In genomic region chr6:110814488-110815259, GRCh38 we compare ENCODE assay signal across 8 cellular contexts. TPM values are rescaled to one million over a fixed set of nuclear protein-coding genes. Genes with fewer than 3 reads are reported as not detected.
A peak's percentile ranks its signal among the peaks of the same experiment; 100 is the strongest.
DNase-seq lines count a peak whose midpoint lies in the region; ATAC-seq and TF ChIP-seq lines count a peak whose summit lies in the region.

No MANE protein-coding gene starts in this region.

- intact Hi-C loops in testis (cut with DNase I; ENCODE audit: low total_unique reads): loop anchor here (10.0 kb wide), 1 partner anchor 60 kb away; the partner anchor contains the start of gene AMD1

- 3% methylated on average over 7 of the region's 100 CpGs; no CpG with 5 or more reads in 1 of the 2 donors for WGBS in gastroesophageal sphincter (ENCODE audit: low coverage in 1 of 2), 2 donors
- WGBS in testis, 2 donors: 1 to 2% methylated on average over 14 to 73 of the region's 100 CpGs

- H3K27ac ChIP-seq in gastroesophageal sphincter: peak overlapping the region; percentile 88 to 97 (median 95)
- peak overlapping the region; percentile 98 for H3K27ac ChIP-seq in neutrophil
- H3K27ac ChIP-seq in testis: peak overlapping the region; percentile 96 to 99

- H3K9me3 ChIP-seq in gastroesophageal sphincter (no peaks in the 10 kb centered on the region), neutrophil (no peaks in the 10 kb centered on the region), testis (no peaks in the 10 kb centered on the region)

- no peaks in the 10 kb centered on the region for H3K27me3 ChIP-seq in BJ (ENCODE audit: control insufficient read depth, insufficient read depth, low read length)
- no peaks in the 10 kb centered on the region for H3K27me3 ChIP-seq in gastroesophageal sphincter
- no peaks in the 10 kb centered on the region for H3K27me3 ChIP-seq in neutrophil
- H3K27me3 ChIP-seq in testis: no peaks in the 10 kb centered on the region

- POLR2A ChIA-PET in BJ (lab: Charles Lee): interaction anchor here (1.3 to 2.1 kb wide), 2 partner anchors 60 to 62 kb away, joined by 28 to 29 read pairs; partner anchors contain the start of gene AMD1

- H3K36me3 ChIP-seq in BJ (ENCODE audit: control insufficient read depth, insufficient read depth, low read length) (no peaks in the 10 kb centered on the region), gastroesophageal sphincter (no peaks in the 10 kb centered on the region), neutrophil (no peaks in the 10 kb centered on the region), testis (ENCODE audit: low read depth, missing control alignments) (no peaks in the 10 kb centered on the region)

- H3K4me1 ChIP-seq in gastroesophageal sphincter (peaks cover 0 to 21% (median 7%) of the 10 kb centered on the region in 3 donors), neutrophil (ENCODE audit: control insufficient read depth in 1 of 2, insufficient read depth in 1 of 2, low read depth in 1 of 2, low read length in 1 of 2) (peaks cover 53 to 57% of the 10 kb centered on the region in 2 experiments), testis (no peaks in the 10 kb centered on the region)

- no peak for TF ChIP-seq EP300 in gastroesophageal sphincter (IDR thresholded peaks at IDR 0.05)

- peak overlapping the region; percentile 99 for H3K4me3 ChIP-seq in BJ (ENCODE audit: low read depth, low read length)
- peak overlapping the region; percentile 72 to 92 for H3K4me3 ChIP-seq in gastroesophageal sphincter
- H3K4me3 ChIP-seq in neutrophil (ENCODE audit: low read depth in 1 of 2, low read length in 1 of 2): peak overlapping the region; percentile 92 to 93
- H3K4me3 ChIP-seq in testis: peak overlapping the region; percentile 91 to 98

- CTCF ChIA-PET in BJ (lab: Yijun Ruan, JAX): interaction anchor here (0.8 to 2.6 kb wide), 2 partner anchors 20 to 133 kb away, joined by 3 to 9 read pairs; no protein-coding TSS in a partner anchor

- TF ChIP-seq CTCF in BJ (IDR thresholded peaks at IDR 0.05; ENCODE audit: insufficient read depth, low read depth, low read length) (no peak), gastroesophageal sphincter (IDR thresholded peaks at IDR 0.05) (no peak), neutrophil (IDR thresholded peaks at IDR 0.05) (no peak), testis (IDR thresholded peaks at IDR 0.05) (no peak)

- ATAC-seq in GM19324 (IDR thresholded peaks at IDR 0.05; ENCODE audit: low FRiP score, unreplicated experiment) (peak; percentile 22), HG03520 (IDR thresholded peaks at IDR 0.05; ENCODE audit: unreplicated experiment) (peak; percentile 10), gastroesophageal sphincter (no peak)

- TF ChIP-seq POLR2A in gastroesophageal sphincter (IDR thresholded peaks at IDR 0.05) (peak; percentile 18 to 29), testis (IDR thresholded peaks at IDR 0.05) (no peak)

- DNase-seq in BJ (ENCODE audit: low read depth) (no peak), RKO (ENCODE audit: low spot score) (peak; percentile 54), testis (peak; percentile 71)
- peak; percentile 69 for DNase-seq in activated naive CD4-positive, alpha-beta T cell treated with Interleukin-2 at 50 U/mL for 16 hours

RNA-seq across cellular contexts. Expression of gene CDK19, which starts 0.6 kb away (rescaled TPM):
- 11.5 and 18.8 TPM in 2 replicates for polyA plus RNA-seq in BJ (2011; rRNA removed)
- polyA minus RNA-seq in BJ (2011; rRNA and poly(A)+ RNA removed): 10.3 and 10.8 TPM in 2 replicates
- total RNA-seq in gastroesophageal sphincter: 10 to 100 TPM; 12.9 to 23.2 (median 13.2) TPM
- 10 to 100 TPM; 30.7 to 31.5 TPM for total RNA-seq in testis
- 50.0 TPM for polyA plus RNA-seq in testis (ENCODE audit: insufficient read depth, low read depth, low replicate concordance)

RNA-seq across cellular contexts. Expression of gene AMD1, which starts 59.9 kb away (rescaled TPM):
- polyA plus RNA-seq in BJ (2011; rRNA removed) (25.9 and 52.7 TPM in 2 replicates), testis (ENCODE audit: insufficient read depth, low read depth, low replicate concordance) (47.9 TPM)
- polyA minus RNA-seq in BJ (2011; rRNA and poly(A)+ RNA removed): 25.4 and 26.6 TPM in 2 replicates
- total RNA-seq in gastroesophageal sphincter (10 to 100 TPM; 51.4 to 96.5 (median 79.0) TPM), testis (100 to 1,000 TPM in 1 of 2 donors, 10 to 100 TPM in 1; 85.6 to 109 TPM)
